In the genomic region with DNA sequence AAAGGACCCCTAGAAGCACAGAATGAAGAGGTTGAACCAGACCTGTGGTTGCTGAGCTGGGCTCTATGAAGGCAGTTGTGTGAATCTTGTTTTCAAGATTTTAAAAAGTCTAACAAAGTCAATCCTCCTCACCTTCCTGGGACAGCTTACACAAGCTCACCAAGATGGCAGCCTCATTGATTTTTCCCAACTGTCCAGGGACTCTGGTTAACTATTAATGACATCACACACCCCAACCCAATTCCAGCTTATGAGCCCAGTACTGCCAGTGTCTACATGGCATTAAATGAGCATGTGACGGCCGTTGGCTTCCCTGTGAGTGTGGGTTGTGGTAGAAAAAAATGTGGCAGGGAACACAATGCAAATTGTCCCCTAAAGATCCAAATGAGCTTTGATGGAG, we compare ENCODE assay signal across 34 cellular contexts.
"Had no signal": no experiment of that assay in that cellular context is flagged by ENCODE, and none has a peak within 500 bp of the region (broad histone marks: within the 10 kb centered on the region; RNA-seq: fewer than 3 reads in every experiment).

No MANE protein-coding gene starts in this region.

- H3K27ac Mint-ChIP-seq: activated CD4-positive, alpha-beta memory T cell treated with anti-CD3 and anti-CD28 coated beads, Interleukin-2, amount 10 ng/mL, durations not matched to agents 7 days and 5 days; activated CD8-positive, alpha-beta memory T cell treated with anti-CD3 and anti-CD28 coated beads, Interleukin-2, amount 10 ng/mL, durations not matched to agents 7 days and 5 days; activated naive CD8-positive, alpha-beta T cell treated with anti-CD3 and anti-CD28 coated beads, Interleukin-2, amount 10 ng/mL, durations not matched to agents 7 days and 5 days; brain; T-cell had no signal

- H3K4me3 Mint-ChIP-seq: activated CD4-positive, alpha-beta memory T cell treated with anti-CD3 and anti-CD28 coated beads, Interleukin-2, amount 10 ng/mL, durations not matched to agents 7 days and 5 days; activated CD8-positive, alpha-beta memory T cell treated with anti-CD3 and anti-CD28 coated beads, Interleukin-2, amount 10 ng/mL, durations not matched to agents 7 days and 5 days; activated naive CD8-positive, alpha-beta T cell treated with anti-CD3 and anti-CD28 coated beads, Interleukin-2, amount 10 ng/mL, durations not matched to agents 7 days and 5 days; brain; T-cell had no signal

- H3K9me3 ChIP-seq: Peyer's patch, SJSA1, SK-N-SH had no signal

- H3K4me1 ChIP-seq: Peyer's patch, SJSA1 had no signal

- H3K4me2 ChIP-seq: KMS-11, SK-N-SH had no signal

- H3K27ac ChIP-seq: KMS-11, Peyer's patch, SJSA1, WERI-Rb-1 had no signal

- H3K9me3 Mint-ChIP-seq: activated CD4-positive, alpha-beta memory T cell treated with anti-CD3 and anti-CD28 coated beads, Interleukin-2, amount 10 ng/mL, durations not matched to agents 7 days and 5 days had no signal

- H3K4me3 ChIP-seq: Peyer's patch, SJSA1 had no signal

- H3K36me3 ChIP-seq: Peyer's patch, SJSA1, WERI-Rb-1 had no signal

- H3K27me3 ChIP-seq: Peyer's patch had no signal

- H3K9ac ChIP-seq: KMS-11, SK-N-SH had no signal

- DNase-seq: activated CD4-positive, alpha-beta memory T cell treated with anti-CD3 and anti-CD28 coated beads, Interleukin-2, amount 10 ng/mL, durations not matched to agents 7 days and 5 days; activated CD4-positive, alpha-beta T cell treated with anti-CD3 and anti-CD28 coated beads for 1 hour; activated CD4-positive, CD25-positive, alpha-beta regulatory T cell; activated CD8-positive, alpha-beta memory T cell treated with anti-CD3 and anti-CD28 coated beads for 24 hours; activated CD8-positive, alpha-beta memory T cell treated with anti-CD3 and anti-CD28 coated beads, Interleukin-2, amount 10 ng/mL, durations not matched to agents 7 days and 5 days; activated CD8-positive, alpha-beta memory T cell treated with anti-CD3 and anti-CD28 coated beads, Interleukin-2, amount 50 U/mL, for 48 hours; activated effector memory CD4-positive, alpha-beta T cell treated with anti-CD3 and anti-CD28 coated beads, Interleukin-2, amount 50 U/mL, for 16 hours; activated naive CD4-positive, alpha-beta T cell; activated naive CD4-positive, alpha-beta T cell treated with anti-CD3 and anti-CD28 coated beads, Interleukin-2, amount 50 U/mL, for 16 hours; activated naive CD8-positive, alpha-beta T cell treated with anti-CD3 and anti-CD28 coated beads, Interleukin-2, amount 10 ng/mL, durations not matched to agents 7 days and 5 days; anterior cingulate cortex; cerebellar nuclear complex; NCI-H1092 treated with DMSO at 0.1 percent for 48 hours; NCI-H1417; NCI-H146; NCI-H187; NCI-H2029 treated with DMSO at 0.1 percent for 48 hours; NCI-H2107; NCI-H2171; NCI-H510A; NCI-H526; NCI-H748 treated with DMSO at 0.1 percent for 48 hours; NK-92 treated with Interleukin-12 subunit alpha and Interleukin-12 subunit beta, amount 100 ng/mL, for 24 hours; PC-3; Peyer's patch; RPMI8226; SHP77 treated with DMSO at 0.1 percent for 48 hours; SK-N-SH; T-cell; T1000; WERI-Rb-1 had no signal

- ATAC-seq: PC-3, T-cell had no signal

- H3K36me3 Mint-ChIP-seq: activated CD8-positive, alpha-beta memory T cell treated with anti-CD3 and anti-CD28 coated beads, Interleukin-2, amount 10 ng/mL, durations not matched to agents 7 days and 5 days; activated naive CD8-positive, alpha-beta T cell treated with anti-CD3 and anti-CD28 coated beads, Interleukin-2, amount 10 ng/mL, durations not matched to agents 7 days and 5 days; brain; T-cell had no signal

- H3K4me1 Mint-ChIP-seq: activated naive CD8-positive, alpha-beta T cell treated with anti-CD3 and anti-CD28 coated beads, Interleukin-2, amount 10 ng/mL, durations not matched to agents 7 days and 5 days; T-cell had no signal
